In the genomic region with DNA sequence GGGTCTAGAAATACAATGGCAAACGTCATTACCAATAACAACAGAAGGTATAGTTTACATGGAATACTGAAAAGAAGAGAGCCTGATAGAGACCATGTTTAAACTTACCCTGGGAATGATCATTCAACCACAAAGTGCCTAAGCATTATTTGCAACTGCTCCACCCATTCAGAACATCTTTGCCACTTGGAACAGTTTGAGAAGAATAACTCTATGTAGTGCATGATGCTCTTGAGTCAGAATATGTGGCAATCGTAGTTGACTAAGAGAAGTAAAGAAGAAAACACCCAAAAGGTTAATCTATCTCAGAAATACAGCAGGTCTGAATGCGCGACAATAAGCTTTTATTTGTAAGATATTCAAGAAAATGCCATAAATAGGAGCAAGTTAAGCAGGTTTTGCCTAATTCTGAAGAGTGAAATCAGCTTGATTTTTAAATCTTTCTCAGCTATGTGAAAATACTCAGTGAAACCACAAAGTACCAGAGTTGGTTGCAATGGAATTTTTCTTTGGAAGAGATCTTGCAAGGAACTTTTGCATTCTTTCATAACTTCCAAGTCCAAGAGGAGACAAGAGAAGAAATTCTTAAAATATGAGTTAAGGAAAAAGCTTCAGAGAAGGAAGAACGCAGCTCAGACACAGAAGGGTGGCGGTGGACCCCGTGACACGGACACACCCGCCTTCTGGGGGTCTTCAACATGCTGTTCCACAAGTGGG, we compare ENCODE assay signal across 1 cellular context.
TF ChIP-seq lines count a peak whose summit lies in the region.

No MANE protein-coding gene starts in this region.

TF ChIP-seq in endothelial cell of umbilical vein, 7 proteins besides CTCF, POLR2A, EP300 and RAD21 (continued from another document):
- TF ChIP-seq EZH2 (IDR thresholded peaks at IDR 0.05; ENCODE audit: borderline replicate concordance, low read depth, low read length, severe bottlenecking) (no peak), POLR2AphosphoS5 (IDR thresholded peaks at IDR 0.05; ENCODE audit: insufficient read depth, low read depth, low read length) (no peak)
